In the genomic region with DNA sequence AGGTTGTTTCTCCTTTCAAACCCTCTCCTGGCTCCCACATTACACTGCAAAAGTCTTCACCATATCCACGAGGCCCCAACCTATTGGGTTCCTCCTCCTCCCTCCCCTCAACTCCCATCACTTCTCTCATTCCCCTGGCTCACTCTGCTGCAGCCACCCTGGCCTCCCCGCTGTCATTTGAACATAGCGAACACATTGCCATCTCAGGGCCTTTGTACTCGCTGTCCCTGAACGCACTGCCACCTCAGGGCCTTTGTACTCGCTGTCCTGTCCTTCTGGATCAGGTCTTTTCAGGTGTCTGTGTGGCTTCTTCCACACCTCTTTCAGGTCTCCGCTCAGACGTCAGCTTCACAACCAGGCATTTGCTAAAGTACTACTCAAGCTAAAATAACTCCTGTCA, we compare ENCODE assay signal across 29 cellular contexts. TPM values are rescaled to one million over a fixed set of nuclear protein-coding genes. Genes with fewer than 3 reads are reported as not detected.
"Had no signal": no experiment of that assay in that cellular context is flagged by ENCODE, and none has a peak within 500 bp of the region (broad histone marks: within the 10 kb centered on the region; RNA-seq: fewer than 3 reads in every experiment).

No MANE protein-coding gene starts in this region.

- H3K4me3 ChIP-seq: body of pancreas, pancreas, right lobe of liver, stomach, testis, upper lobe of left lung had no signal

- H3K27ac Mint-ChIP-seq: activated CD4-positive, alpha-beta T cell treated with anti-CD3 and anti-CD28 coated beads for 36 hours; activated naive CD4-positive, alpha-beta T cell treated with anti-CD3 and anti-CD28 coated beads, Interleukin-2, amount 50 U/mL, for 24 hours; T-helper 17 cell had no signal

- H3K9me3 ChIP-seq: body of pancreas, pancreas, right lobe of liver, stomach, testis, upper lobe of left lung had no signal

- ATAC-seq: activated CD4-positive, alpha-beta T cell treated with anti-CD3 and anti-CD28 coated beads for 36 hours; body of pancreas; left cardiac atrium; naive thymus-derived CD8-positive, alpha-beta T cell; pancreas; right lobe of liver; T-helper 17 cell had no signal

- DNase-seq: activated CD4-positive, alpha-beta T cell treated with anti-CD3 and anti-CD28 coated beads for 36 hours; activated CD4-positive, alpha-beta T cell treated with anti-CD3 and anti-CD28 coated beads, Interleukin-2, amount 50 U/mL, for 48 hours; activated CD8-positive, alpha-beta memory T cell treated with anti-CD3 and anti-CD28 coated beads, Interleukin-2, amount 50 U/mL, for 48 hours; activated effector memory CD4-positive, alpha-beta T cell treated with Interleukin-2 at 50 U/mL for 16 hours; activated T-cell treated with anti-CD3 and anti-CD28 coated beads, Interleukin-2, amount 50 U/mL, for 48 hours; amygdala; body of pancreas; erythroblast; foreskin melanocyte; glutamatergic neuron; hippocampal formation; left cardiac atrium; mesenchymal stem cell; naive thymus-derived CD8-positive, alpha-beta T cell; pancreas; right lobe of liver; small intestine; stimulated activated CD4-positive, alpha-beta T cell treated with anti-CD3 and anti-CD28 coated beads, Interleukin-4, amount 100 ng/mL, for 1 hour; stomach; T-helper 17 cell; testis; upper lobe of left lung had no signal

- H3K36me3 ChIP-seq: pancreas, right lobe of liver had no signal

- H3K27ac ChIP-seq: body of pancreas, pancreas, right lobe of liver, stomach, testis, upper lobe of left lung had no signal

- H3K27me3 Mint-ChIP-seq: activated naive CD4-positive, alpha-beta T cell treated with anti-CD3 and anti-CD28 coated beads, Interleukin-2, amount 50 U/mL, for 24 hours; T-helper 17 cell had no signal

- H3K4me3 Mint-ChIP-seq: activated CD4-positive, alpha-beta T cell treated with anti-CD3 and anti-CD28 coated beads for 36 hours; activated naive CD4-positive, alpha-beta T cell treated with anti-CD3 and anti-CD28 coated beads, Interleukin-2, amount 50 U/mL, for 24 hours; T-helper 17 cell had no signal

- FAIRE-seq: colon, islet of Langerhans, pancreas, small intestine had no signal

- H3K27me3 ChIP-seq: body of pancreas, pancreas, right lobe of liver, testis, upper lobe of left lung had no signal

- H3K9me3 Mint-ChIP-seq: activated naive CD4-positive, alpha-beta T cell treated with anti-CD3 and anti-CD28 coated beads, Interleukin-2, amount 50 U/mL, for 24 hours; naive thymus-derived CD8-positive, alpha-beta T cell had no signal

RNA-seq across cellular contexts. Expression of gene NOVA2, which starts 23.3 kb away (rescaled TPM):
- total RNA-seq: naive thymus-derived CD8-positive, alpha-beta T cell; T-helper 17 cell had no signal
- polyA plus RNA-seq: naive thymus-derived CD8-positive, alpha-beta T cell had no signal

RNA-seq across cellular contexts. Expression of gene PGLYRP1, which starts 25.9 kb away (rescaled TPM):
- total RNA-seq: activated CD4-positive, alpha-beta T cell treated with anti-CD3 and anti-CD28 coated beads for 36 hours; body of pancreas; lower leg skin; mucosa of gallbladder; naive thymus-derived CD8-positive, alpha-beta T cell; pulmonary artery endothelial cell; stomach; T-helper 17 cell; testis had no signal
- polyA plus RNA-seq: naive thymus-derived CD8-positive, alpha-beta T cell; pancreas; small intestine had no signal

RNA-seq across cellular contexts. Expression of gene IGFL4, which starts 43.9 kb away (rescaled TPM):
- total RNA-seq: activated CD4-positive, alpha-beta T cell treated with anti-CD3 and anti-CD28 coated beads for 36 hours; body of pancreas; cardiac septum; left cardiac atrium; mucosa of gallbladder; naive thymus-derived CD8-positive, alpha-beta T cell; right lobe of liver; stomach; T-helper 17 cell; upper lobe of left lung had no signal
- polyA plus RNA-seq: naive thymus-derived CD8-positive, alpha-beta T cell had no signal
